24 cellular contexts compared by ENCODE assay signal in the genomic region with DNA sequence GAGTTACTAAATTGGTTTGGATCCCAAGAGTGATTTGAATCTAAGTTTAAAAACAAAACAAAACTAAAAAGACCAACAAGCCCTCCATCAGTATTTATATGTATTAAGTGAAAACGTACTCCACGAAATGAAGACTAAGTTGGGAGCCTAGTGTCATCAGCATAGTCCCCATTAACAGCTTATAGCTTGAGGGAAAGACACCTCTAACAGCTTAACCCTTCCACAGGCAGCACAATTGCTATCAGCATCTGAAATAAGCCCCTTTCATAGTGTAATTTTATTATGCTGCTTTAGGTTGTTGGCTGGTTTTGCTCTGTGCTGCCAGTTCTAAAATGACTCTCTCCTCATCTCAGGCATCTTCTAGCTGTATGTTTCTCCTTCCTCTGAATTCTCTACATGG. TPM values are rescaled to one million over a fixed set of nuclear protein-coding genes. Genes with fewer than 3 reads are reported as not detected.
A peak's percentile ranks its signal among the peaks of the same experiment; 100 is the strongest.
DNase-seq lines count a peak whose midpoint lies in the region; ATAC-seq, FAIRE-seq and TF ChIP-seq lines count a peak whose summit lies in the region.
"Had no signal": no experiment of that assay in that cellular context is flagged by ENCODE, and none has a peak within 500 bp of the region (broad histone marks: within the 10 kb centered on the region; RNA-seq: fewer than 3 reads in every experiment).

No MANE protein-coding gene starts in this region.

- CTCF ChIA-PET in SK-N-SH (lab: Yijun Ruan, JAX): no interaction called here
- CTCF ChIA-PET in H1 (lab: Charles Lee; ENCODE audit: partially characterized antibody): interaction anchor here (1.4 kb wide), 1 partner anchor 10 kb away, joined by 3 read pairs; no protein-coding TSS in a partner anchor

- H3K9me2 ChIP-seq in SK-N-SH: no peaks in the 10 kb centered on the region

- TF ChIP-seq RAD21 in SK-N-SH (IDR thresholded peaks at IDR 0.05; ENCODE audit: low read length) (no peak; the same call in 1 of the 2 replicates), H1 (IDR thresholded peaks at IDR 0.05 in 1 of 2, conservative IDR thresholded peaks at IDR 0.05 in 1 of 2; ENCODE audit: low read depth in 2 of 2, low read length in 2 of 2) (no peak)

- no peak overlapping the region for H4K8ac ChIP-seq in H1 (ENCODE audit: extremely low read depth, insufficient read depth, low read length)
- no peak overlapping the region for H4K8ac ChIP-seq in neuronal stem cell (ENCODE audit: low read depth, low read length)

- H3K4me3 ChIP-seq in SK-N-SH (ENCODE audit: low read depth in 2 of 2, low read length in 1 of 2) (no peak overlapping the region), H1 (ENCODE audit: extremely low read depth in 1 of 4, insufficient read depth in 2 of 4, low read depth in 3 of 4, low read length in 4 of 4) (no peak overlapping the region), neuronal stem cell (ENCODE audit: low read length in 2 of 2) (no peak overlapping the region)
- H3K4me3 ChIP-seq: A549; BLaER1 treated with 17β-estradiol and CSF1 and Interleukin-3, amounts not matched to agents 10 nM and 100 nM; GM12878 had no signal

- H2BK12ac ChIP-seq in H1 (ENCODE audit: low read depth, low read length): no peak overlapping the region
- H2BK12ac ChIP-seq in neuronal stem cell (ENCODE audit: low read length): no peak overlapping the region

- no peak overlapping the region for H3K27ac Mint-ChIP-seq in immature natural killer cell
- H3K27ac Mint-ChIP-seq: CD14-positive monocyte; CD4-positive, alpha-beta T cell; CD8-positive, alpha-beta memory T cell had no signal

- no peaks in the 10 kb centered on the region for H3F3A ChIP-seq in SK-N-SH (replicated peaks; ENCODE audit: insufficient read depth)

- TF ChIP-seq EP300 in SK-N-SH (IDR thresholded peaks at IDR 0.05; ENCODE audit: borderline replicate concordance in 1 of 2, low read depth in 1 of 2, low read length in 1 of 2): peak in 1 of 2 experiments; percentile 21; a peak in 1 of 4 replicates
- no peak for TF ChIP-seq EP300 in H1 (IDR thresholded peaks at IDR 0.05; ENCODE audit: borderline replicate concordance in 1 of 2, low read depth in 2 of 2, low read length in 2 of 2)

- H3K4ac ChIP-seq in H1 (replicated peaks; ENCODE audit: insufficient read length, low read depth, low read length) (no peak overlapping the region), neuronal stem cell (ENCODE audit: low read length) (no peak overlapping the region)

- H4K91ac ChIP-seq in H1 (replicated peaks; ENCODE audit: insufficient read length, low read length) (no peak overlapping the region), neuronal stem cell (ENCODE audit: low read depth, low read length, poor library complexity) (no peak overlapping the region)

- 0 out of 2 replicates have a peak overlapping the region, but pooled peaks have one; percentile 41 for H2AFZ ChIP-seq in SK-N-SH (ENCODE audit: low read depth)
- peak overlapping the region; percentile 14; the same call in 1 of the 2 replicates for H2AFZ ChIP-seq in H1 (ENCODE audit: low read length)
- peak overlapping the region; percentile 26 for H2AFZ ChIP-seq in neuronal stem cell (ENCODE audit: low read length)

- H3K9ac ChIP-seq in SK-N-SH (no peak overlapping the region), H1 (replicated peaks in 1 of 4; ENCODE audit: extremely low read depth in 1 of 4, low read depth in 3 of 4, low read length in 3 of 4) (no peak overlapping the region), neuronal stem cell (ENCODE audit: low read depth, low read length, poor library complexity) (no peak overlapping the region)
- H3K9ac ChIP-seq: BLaER1 treated with 17β-estradiol and CSF1 and Interleukin-3, amounts not matched to agents 10 nM and 100 nM had no signal

- POLR2A ChIA-PET in SK-N-SH (lab: Yijun Ruan, JAX): no interaction called here
- POLR2A ChIA-PET in H1 (lab: Charles Lee; ENCODE audit: partially characterized antibody): interaction anchor here (1.7 kb wide), 1 partner anchor 16 kb away, joined by 4 read pairs; no protein-coding TSS in a partner anchor

- H3K14ac ChIP-seq in H1 (ENCODE audit: insufficient read length): no peak overlapping the region
- H3K14ac ChIP-seq in neuronal stem cell (ENCODE audit: low read length): no peak overlapping the region

- no peaks in the 10 kb centered on the region for H3K36me3 ChIP-seq in SK-N-SH (replicated peaks in 1 of 2; ENCODE audit: control insufficient read depth in 1 of 2, insufficient read depth in 2 of 2, low read length in 1 of 2)
- no peaks in the 10 kb centered on the region for H3K36me3 ChIP-seq in H1 (ENCODE audit: control insufficient read depth in 2 of 4, insufficient read depth in 4 of 4, low read length in 3 of 4)
- H3K36me3 ChIP-seq in neuronal stem cell (replicated peaks in 1 of 2; ENCODE audit: control insufficient read depth in 2 of 2, insufficient read depth in 2 of 2, low read length in 2 of 2): no peaks in the 10 kb centered on the region
- H3K36me3 ChIP-seq: BE2C; BLaER1 treated with 17β-estradiol and CSF1 and Interleukin-3, amounts not matched to agents 10 nM and 100 nM had no signal

- peaks cover 0 to 14% of the 10 kb centered on the region in 2 experiments; a peak in 2 of 4 replicates for H3K4me1 ChIP-seq in SK-N-SH (ENCODE audit: control insufficient read depth in 1 of 2, insufficient read depth in 2 of 2, low read depth in 1 of 2, low read length in 1 of 2)
- peaks cover 0 to 3% (median 1%) of the 10 kb centered on the region in 4 experiments; a peak in 1 of 7 replicates for H3K4me1 ChIP-seq in H1 (replicated peaks in 1 of 4; ENCODE audit: control insufficient read depth in 3 of 4, insufficient read depth in 4 of 4, low read length in 3 of 4)
- no peaks in the 10 kb centered on the region for H3K4me1 ChIP-seq in neuronal stem cell (ENCODE audit: control insufficient read depth in 2 of 2, insufficient read depth in 1 of 2, low read depth in 1 of 2, low read length in 2 of 2)
- H3K4me1 ChIP-seq: A549; BE2C; BLaER1 treated with 17β-estradiol and CSF1 and Interleukin-3, amounts not matched to agents 10 nM and 100 nM had no signal

- no peaks in the 10 kb centered on the region for H3K23me2 ChIP-seq in H1 (ENCODE audit: low read depth, low read length)

- H3K27me3 Mint-ChIP-seq in immature natural killer cell (ENCODE audit: low read depth in 3 of 3): no peaks in the 10 kb centered on the region

- no peak overlapping the region for H4K5ac ChIP-seq in H1 (ENCODE audit: insufficient read length, low read depth, low read length)

- H3K23ac ChIP-seq in H1 (ENCODE audit: insufficient read length) (no peak overlapping the region), neuronal stem cell (ENCODE audit: low read depth, low read length, poor library complexity) (no peak overlapping the region)

- TF ChIP-seq CTCF in SK-N-SH (IDR thresholded peaks at IDR 0.05) (no peak), H1 (IDR thresholded peaks at IDR 0.05; ENCODE audit: control extremely low read depth in 1 of 3, insufficient read depth in 1 of 3, low read depth in 1 of 3, low read length in 3 of 3) (no peak)

- no peaks in the 10 kb centered on the region for H3K27me3 ChIP-seq in SK-N-SH (ENCODE audit: insufficient read depth)
- H3K27me3 ChIP-seq in H1 (replicated peaks in 1 of 4; ENCODE audit: control insufficient read depth in 3 of 4, extremely low read depth in 1 of 4, insufficient read depth in 3 of 4, low read length in 3 of 4): no peaks in the 10 kb centered on the region
- no peaks in the 10 kb centered on the region for H3K27me3 ChIP-seq in neuronal stem cell (ENCODE audit: control insufficient read depth in 3 of 3, insufficient read depth in 3 of 3, low read depth in 1 of 3, low read length in 3 of 3)
- H3K27me3 ChIP-seq: BE2C; BLaER1 treated with 17β-estradiol and CSF1 and Interleukin-3, amounts not matched to agents 10 nM and 100 nM had no signal

- no peak overlapping the region for H3K56ac ChIP-seq in H1 (replicated peaks; ENCODE audit: insufficient read length, low read depth, low read length)

- H3K27ac ChIP-seq in SK-N-SH (ENCODE audit: low read depth in 2 of 2, low read length in 1 of 2): peak overlapping the region in 1 of 2 experiments; percentile 68; a peak in 2 of 4 replicates
- H3K27ac ChIP-seq in H1 (ENCODE audit: low read depth, low read length): no peak overlapping the region
- no peak overlapping the region for H3K27ac ChIP-seq in neuronal stem cell (replicated peaks; ENCODE audit: low read length)
- H3K27ac ChIP-seq: A549; BLaER1 treated with 17β-estradiol and CSF1 and Interleukin-3, amounts not matched to agents 10 nM and 100 nM had no signal

- H4K20me1 ChIP-seq in SK-N-SH (ENCODE audit: insufficient read depth) (no peaks in the 10 kb centered on the region), H1 (replicated peaks in 1 of 2; ENCODE audit: control insufficient read depth in 1 of 2, insufficient read depth in 2 of 2, low read length in 2 of 2) (no peaks in the 10 kb centered on the region)
- H4K20me1 ChIP-seq: BLaER1 treated with 17β-estradiol and CSF1 and Interleukin-3, amounts not matched to agents 10 nM and 100 nM had no signal

- H3K4me2 ChIP-seq in SK-N-SH: no peak overlapping the region
- H3K4me2 ChIP-seq in H1 (ENCODE audit: insufficient read depth in 1 of 2, low read depth in 2 of 2, low read length in 2 of 2): no peak overlapping the region
- H3K4me2 ChIP-seq in neuronal stem cell (ENCODE audit: insufficient read depth, low read length, poor library complexity, severe bottlenecking): no peak overlapping the region
- H3K4me2 ChIP-seq: A549; BLaER1 treated with 17β-estradiol and CSF1 and Interleukin-3, amounts not matched to agents 10 nM and 100 nM had no signal

- H3K36me3 Mint-ChIP-seq in immature natural killer cell: no peaks in the 10 kb centered on the region
- H3K36me3 Mint-ChIP-seq: CD14-positive monocyte; CD8-positive, alpha-beta memory T cell had no signal

- H3K18ac ChIP-seq in H1 (ENCODE audit: extremely low read depth, low read length) (no peak overlapping the region), neuronal stem cell (ENCODE audit: low read length) (no peak overlapping the region)

- H2BK120ac ChIP-seq in H1 (replicated peaks; ENCODE audit: low read depth, low read length): no peak overlapping the region
- no peak overlapping the region for H2BK120ac ChIP-seq in neuronal stem cell (ENCODE audit: low read depth, low read length)

- no peak for FAIRE-seq in H1 (lab: Jason Lieb, UNC)
- FAIRE-seq: A549, GM12878, GM18507 had no signal

- DNase-seq in SK-N-SH (no peak), NCI-H82 (lab: John Stamatoyannopoulos, UW) (peak; percentile 69), H1 (ENCODE audit: low read depth in 1 of 2, low spot score in 2 of 2) (no peak), neuronal stem cell (ENCODE audit: low spot score) (no peak), immature natural killer cell (no peak), SHP77 (lab: John Stamatoyannopoulos, UW) (no peak), OCI-M2 (lab: John Stamatoyannopoulos, UW; ENCODE audit: unreplicated experiment) (no peak)
- DNase-seq: 8988T; ACHN; AML-193; BE2C; CD4-positive, alpha-beta T cell; CD8-positive, alpha-beta memory T cell; DMS79; EL; GDM1; H9 had no signal

- H3K79me1 ChIP-seq in H1 (ENCODE audit: low read depth, low read length) (no peaks in the 10 kb centered on the region), neuronal stem cell (ENCODE audit: low read depth, low read length) (no peaks in the 10 kb centered on the region)

- H3K9me3 ChIP-seq in SK-N-SH (no peaks in the 10 kb centered on the region), H1 (ENCODE audit: insufficient read depth in 2 of 2, low read depth in 1 of 2, low read length in 1 of 2) (no peaks in the 10 kb centered on the region), neuronal stem cell (replicated peaks in 1 of 2; ENCODE audit: control insufficient read depth in 2 of 2, insufficient read depth in 1 of 2, low read depth in 1 of 2, low read length in 2 of 2) (no peaks in the 10 kb centered on the region)
- H3K9me3 ChIP-seq: A549, BE2C had no signal

- no peak overlapping the region for H2BK20ac ChIP-seq in H1 (ENCODE audit: low read length)

- 38% methylated on average over 2 of the region's 2 CpGs for WGBS in SK-N-SH (ENCODE audit: low lambda C conversion rate)
- WGBS in H1 (ENCODE audit: extremely low coverage in 1 of 2, insufficient coverage in 1 of 2, insufficient read length in 1 of 2, insufficient replicate concordance in 2 of 2, low coverage in 1 of 2, low lambda C conversion rate in 2 of 2, missing lambda C conversion rate in 1 of 2), 2 experiments: 45% methylated on average over 2 of the region's 2 CpGs; no CpG with 5 or more reads in 1 of the 2 experiments
- WGBS in neuronal stem cell (ENCODE audit: extremely low coverage in 2 of 2, insufficient read length in 2 of 2, insufficient replicate concordance in 1 of 2), 2 donors: no CpG with 5 or more reads among the region's 2 CpGs

- H3K79me2 ChIP-seq in SK-N-SH (ENCODE audit: insufficient read depth) (no peaks in the 10 kb centered on the region), H1 (ENCODE audit: control insufficient read depth in 1 of 2, insufficient read depth in 2 of 2, low read length in 2 of 2) (no peaks in the 10 kb centered on the region)

- H3K4me1 Mint-ChIP-seq in immature natural killer cell: peaks cover 11 to 13% of the 10 kb centered on the region in 2 donors
- H3K4me1 Mint-ChIP-seq: CD14-positive monocyte had no signal

- no peak overlapping the region for H3K4me3 Mint-ChIP-seq in immature natural killer cell
- H3K4me3 Mint-ChIP-seq: CD14-positive monocyte; CD4-positive, alpha-beta T cell; CD8-positive, alpha-beta memory T cell; H9 had no signal

- no peak for TF ChIP-seq POLR2A in H1 (IDR thresholded peaks at IDR 0.05; ENCODE audit: control extremely low read depth in 1 of 2, low read depth in 2 of 2, low read length in 2 of 2)

- H2BK5ac ChIP-seq in H1 (ENCODE audit: low read depth, low read length): no peak overlapping the region
- no peak overlapping the region for H2BK5ac ChIP-seq in neuronal stem cell (ENCODE audit: low read length)

- H3K9me3 Mint-ChIP-seq in immature natural killer cell: no peaks in the 10 kb centered on the region
- H3K9me3 Mint-ChIP-seq: CD4-positive, alpha-beta T cell had no signal

- H2BK15ac ChIP-seq in H1 (ENCODE audit: low read length): no peak overlapping the region
- no peak overlapping the region for H2BK15ac ChIP-seq in neuronal stem cell (ENCODE audit: low read length)

- no peak overlapping the region for H2AK5ac ChIP-seq in H1 (ENCODE audit: low read depth, low read length)
- H2AK5ac ChIP-seq in neuronal stem cell (ENCODE audit: low read depth, low read length): no peak overlapping the region

- no peak for ATAC-seq in SK-N-SH treated with all-trans-retinoic acid at 6 μM for 48 hours
- ATAC-seq: A549, GM12878, HCT116 had no signal

RNA-seq across cellular contexts. Expression of a gene that starts 25.8 kb away (rescaled TPM):
- 10.6 and 11.1 TPM in 2 replicates for polyA plus RNA-seq in SK-N-SH (2012; rRNA removed)
- 7.0 and 8.1 TPM in 2 replicates for polyA plus RNA-seq in SK-N-SH (2012; cell fraction: cytosol; rRNA removed)
- polyA plus RNA-seq in SK-N-SH (2012; cell fraction: nucleus; rRNA removed): 13.1 and 15.2 TPM in 2 replicates
- total RNA-seq in H1 (2021; fragmentation: NEBNext Ultra II Directional; extraction: Animal tissue kit (Norgen Biotek cat#: 25700)): 6.2 and 9.3 TPM in 2 replicates
- 7.3 and 9.2 TPM in 2 replicates for polyA plus RNA-seq in H1 (2011; rRNA removed)
- polyA plus RNA-seq in H1 (2011; cell fraction: cytosol; rRNA removed): 5.9 TPM
- 10.3 TPM for polyA plus RNA-seq in H1 (2011; cell fraction: nucleus; rRNA removed)
- polyA plus RNA-seq in H1 (2012, experiment 1 of 2): 3.4 to 5.0 TPM (median 4.0 TPM) in 4 replicates
- polyA plus RNA-seq in H1 (2012, experiment 2 of 2): 1.5 TPM
- 5.5 TPM for polyA plus RNA-seq in H1 (2013, experiment 1 of 2)
- 6.0 TPM for polyA plus RNA-seq in H1 (2013, experiment 2 of 2)
- 6.2 and 9.8 TPM in 2 replicates for polyA minus RNA-seq in H1 (2011; rRNA and poly(A)+ RNA removed)
- polyA minus RNA-seq in H1 (2011; cell fraction: cytosol; rRNA and poly(A)+ RNA removed): 11.8 TPM
- polyA minus RNA-seq in H1 (2011; cell fraction: nucleus; rRNA and poly(A)+ RNA removed): 39.4 TPM
- 28.6 TPM for polyA plus RNA-seq in neuronal stem cell (2013, experiment 1 of 2)
- polyA plus RNA-seq in neuronal stem cell (2013, experiment 2 of 2): 30.4 TPM
- polyA plus RNA-seq in immature natural killer cell: not detected
- total RNA-seq: CD4-positive, alpha-beta T cell; CD8-positive, alpha-beta memory T cell had no signal
- polyA plus RNA-seq: A549; CD14-positive monocyte; CD8-positive, alpha-beta memory T cell had no signal
